In genomic region chr17:65169691-65170090, GRCh38 we compare ENCODE assay signal across 22 cellular contexts. TPM values are rescaled to one million over a fixed set of nuclear protein-coding genes. Genes with fewer than 3 reads are reported as not detected.
"Had no signal": no experiment of that assay in that cellular context is flagged by ENCODE, and none has a peak within 500 bp of the region (broad histone marks: within the 10 kb centered on the region; RNA-seq: fewer than 3 reads in every experiment).

No MANE protein-coding gene starts in this region.

- H3K27ac Mint-ChIP-seq: IgD-negative memory B cell had no signal

- H3K27me3 ChIP-seq: SJSA1 had no signal

- H3K4me2 ChIP-seq: KMS-11 had no signal

- H3K9ac ChIP-seq: KMS-11 had no signal

- H3K27ac ChIP-seq: KMS-11, SJSA1, SK-N-MC had no signal

- H3K9me3 Mint-ChIP-seq: IgD-negative memory B cell had no signal

- ATAC-seq: K562 had no signal

- H3K4me3 ChIP-seq: K562, SJSA1, SK-N-MC had no signal

- H3K36me3 Mint-ChIP-seq: IgD-negative memory B cell had no signal

- DNase-seq: Kasumi-1, MM.1S, NCI-H1436, NCI-H187, NCI-H2029, NCI-H2081 treated with DMSO at 0.1 percent for 48 hours, NCI-H2171, NCI-H226, NCI-H446, NCI-H510A, NCI-H524 treated with DMSO at 0.1 percent for 48 hours, NCI-H69, NCI-H774, Right ventricle myocardium superior, RPMI8226, SIG-M5 had no signal

- H3K4me3 Mint-ChIP-seq: IgD-negative memory B cell had no signal

RNA-seq across cellular contexts. Expression of gene RGS9, which starts 32.5 kb away (rescaled TPM):
- total RNA-seq: HT-29 had no signal
